In genomic region chr1:164443166-164443565, GRCh38 we compare ENCODE assay signal across 22 cellular contexts.
"Had no signal": no experiment of that assay in that cellular context is flagged by ENCODE, and none has a peak within 500 bp of the region (broad histone marks: within the 10 kb centered on the region; RNA-seq: fewer than 3 reads in every experiment).

No MANE protein-coding gene starts in this region.

- H3K27me3 ChIP-seq: right lobe of liver, tibial artery, upper lobe of left lung, uterus had no signal

- H3K36me3 Mint-ChIP-seq: immature natural killer cell; naive thymus-derived CD4-positive, alpha-beta T cell; stimulated activated effector memory CD8-positive, alpha-beta T cell treated with anti-CD3 and anti-CD28 coated beads, Interleukin-12 subunit alpha, Interleukin-12 subunit beta, amount 100 ng/mL, for 72 hours had no signal

- H3K27me3 Mint-ChIP-seq: naive thymus-derived CD4-positive, alpha-beta T cell had no signal

- H3K9me3 ChIP-seq: psoas muscle, right lobe of liver, tibial artery, upper lobe of left lung, uterus had no signal

- DNase-seq: effector CD4-positive, alpha-beta T cell; endodermal cell; erythroblast; foreskin fibroblast; immature natural killer cell; left colon; left ventricle myocardium superior; mesendoderm; naive thymus-derived CD4-positive, alpha-beta T cell; nephron progenitor cell; psoas muscle; retina; right lobe of liver; stimulated activated CD4-positive, alpha-beta T cell treated with anti-CD3 and anti-CD28 coated beads, Interleukin-4, amount 100 ng/mL, for 1 hour; stimulated activated CD8-positive, alpha-beta memory T cell treated with anti-CD3 and anti-CD28 coated beads, Interleukin-4, amount 100 ng/mL, for 48 hours; stimulated activated naive CD8-positive, alpha-beta T cell treated with anti-CD3 and anti-CD28 coated beads, Interleukin-15, Interleukin-2, amounts not matched to agents 100 U/mL and 50 U/mL, for 24 hours; tibial artery; upper lobe of left lung; uterus had no signal

- ATAC-seq: left colon; left ventricle myocardium superior; naive thymus-derived CD4-positive, alpha-beta T cell; psoas muscle; right lobe of liver; stimulated activated effector memory CD8-positive, alpha-beta T cell treated with anti-CD3 and anti-CD28 coated beads, Interleukin-12 subunit alpha, Interleukin-12 subunit beta, amount 100 ng/mL, for 72 hours; stimulated activated naive CD8-positive, alpha-beta T cell treated with anti-CD3 and anti-CD28 coated beads, Interleukin-15, Interleukin-2, amounts not matched to agents 100 U/mL and 50 U/mL, for 24 hours had no signal

- H3K4me1 ChIP-seq: right lobe of liver, uterus had no signal

- H3K27ac Mint-ChIP-seq: endodermal cell; immature natural killer cell; naive thymus-derived CD4-positive, alpha-beta T cell; nephron progenitor cell; stimulated activated effector memory CD8-positive, alpha-beta T cell treated with anti-CD3 and anti-CD28 coated beads, Interleukin-12 subunit alpha, Interleukin-12 subunit beta, amount 100 ng/mL, for 72 hours had no signal

- H3K4me1 Mint-ChIP-seq: immature natural killer cell; naive thymus-derived CD4-positive, alpha-beta T cell; stimulated activated effector memory CD8-positive, alpha-beta T cell treated with anti-CD3 and anti-CD28 coated beads, Interleukin-12 subunit alpha, Interleukin-12 subunit beta, amount 100 ng/mL, for 72 hours had no signal

- H3K9me3 Mint-ChIP-seq: endodermal cell, nephron progenitor cell had no signal

- H3K27ac ChIP-seq: coronary artery, psoas muscle, right lobe of liver, tibial artery, upper lobe of left lung, uterus had no signal

- H3K4me3 ChIP-seq: coronary artery, lung, psoas muscle, right lobe of liver, tibial artery, upper lobe of left lung, uterus had no signal

- H3K36me3 ChIP-seq: right lobe of liver, tibial artery, upper lobe of left lung, uterus had no signal

- H3K4me3 Mint-ChIP-seq: endodermal cell; immature natural killer cell; naive thymus-derived CD4-positive, alpha-beta T cell; nephron progenitor cell; stimulated activated effector memory CD8-positive, alpha-beta T cell treated with anti-CD3 and anti-CD28 coated beads, Interleukin-12 subunit alpha, Interleukin-12 subunit beta, amount 100 ng/mL, for 72 hours had no signal
